Comparison of ENCODE assay signal across 8 cellular contexts in genomic region chr10:68073631-68074403, GRCh38. TPM values are rescaled to one million over a fixed set of nuclear protein-coding genes. Genes with fewer than 3 reads are reported as not detected.
DNase-seq lines count a peak whose midpoint lies in the region; ATAC-seq and TF ChIP-seq lines count a peak whose summit lies in the region.

No MANE protein-coding gene starts in this region.

- POLR2A ChIA-PET in IMR-90 (lab: Charles Lee; ENCODE audit: unreplicated experiment), result no interaction called here

- H2BK5ac ChIP-seq in IMR-90 (ENCODE audit: low read depth, low read length, poor library complexity, severe bottlenecking), result peak overlapping the region; percentile 92

- no peak for TF ChIP-seq CTCF in IMR-90 (conservative IDR thresholded peaks at IDR 0.05; ENCODE audit: low read depth, low read length)
- no peak for TF ChIP-seq CTCF in astrocyte of the spinal cord (IDR thresholded peaks at IDR 0.05; ENCODE audit: low read depth, low read length)
- no peak for TF ChIP-seq CTCF in left lung (IDR thresholded peaks at IDR 0.05)
- TF ChIP-seq CTCF in tibial artery (IDR thresholded peaks at IDR 0.05), result no peak

- DNase-seq in IMR-90 (peak; percentile 31), astrocyte of the spinal cord (ENCODE audit: low read depth, low spot score) (no peak), left lung (no peak), tibial artery (no peak), ecto neural progenitor cell (ENCODE audit: low spot score) (no peak), NCI-H1694 (lab: John Stamatoyannopoulos, UW) (no peak), hypothalamus (lab: John Stamatoyannopoulos, UW) (no peak)

- no peak overlapping the region for H2AK5ac ChIP-seq in IMR-90 (ENCODE audit: low read depth, low read length)

- no peak for ATAC-seq in IMR-90 (ENCODE audit: low read depth)
- ATAC-seq in left lung, result peak; percentile 20

- H3K4ac ChIP-seq in IMR-90 (ENCODE audit: low read depth, low read length), result peak overlapping the region; percentile 71

- peak overlapping the region; percentile 95 for H2AK9ac ChIP-seq in IMR-90 (replicated peaks; ENCODE audit: low read depth, low read length, poor library complexity)

- peak overlapping the region; percentile 89 to 100 (median 96) for H3K27ac ChIP-seq in BLaER1 treated with 17β-estradiol and CSF1 and Interleukin-3, amounts not matched to agents 10 nM and 100 nM
- H3K27ac ChIP-seq in IMR-90 (ENCODE audit: insufficient read depth, low read length) (peak overlapping the region; percentile 98), left lung (peak overlapping the region; percentile 97 to 100), tibial artery (peak overlapping the region; percentile 94 to 99)

- H4K5ac ChIP-seq in IMR-90 (ENCODE audit: low read depth, low read length), result peak overlapping the region; percentile 66; the same call in 1 of the 2 replicates

- dilution Hi-C loops in IMR-90 (cut with HindIII; ENCODE audit: low sequenced_read_pairs, unreplicated experiment), result no loop called here

- H4K8ac ChIP-seq in IMR-90 (ENCODE audit: low read depth in 2 of 2, low read length in 2 of 2), result peak overlapping the region; percentile 67 to 88

- peaks cover 4 to 10% of the 10 kb centered on the region in 2 experiments; a peak in 3 of 4 replicates for H3K79me1 ChIP-seq in IMR-90 (ENCODE audit: low read depth in 1 of 2, low read length in 2 of 2)

- WGBS in IMR-90 (ENCODE audit: extremely low coverage in 2 of 2, insufficient read length in 1 of 2), 2 experiments, result 10% methylated on average over 2 of the region's 10 CpGs; no CpG with 5 or more reads in 1 of the 2 experiments

- peak overlapping the region; percentile 96 for H3K14ac ChIP-seq in IMR-90 (replicated peaks; ENCODE audit: low read depth, low read length)

- peak overlapping the region; percentile 58; the same call in 1 of the 2 replicates for H2BK120ac ChIP-seq in IMR-90 (ENCODE audit: low read depth, low read length)

- no peak overlapping the region for H2BK20ac ChIP-seq in IMR-90 (ENCODE audit: low read depth, low read length)

- H3K4me3 ChIP-seq in BLaER1 treated with 17β-estradiol and CSF1 and Interleukin-3, amounts not matched to agents 10 nM and 100 nM, result peak overlapping the region; percentile 76 to 98 (median 90)
- H3K4me3 ChIP-seq in IMR-90 (ENCODE audit: insufficient read depth, low read depth, low read length), result peak overlapping the region; percentile 92
- H3K4me3 ChIP-seq in astrocyte of the spinal cord (ENCODE audit: low read depth, low read length), result peak overlapping the region; percentile 97
- peak overlapping the region; percentile 82 to 96 for H3K4me3 ChIP-seq in left lung
- peak overlapping the region; percentile 72 to 99 for H3K4me3 ChIP-seq in tibial artery

- peak overlapping the region; percentile 87; the same call in 1 of the 2 replicates for H3K18ac ChIP-seq in IMR-90 (ENCODE audit: low read depth, low read length)

- H3K4me2 ChIP-seq in BLaER1 treated with 17β-estradiol and CSF1 and Interleukin-3, amounts not matched to agents 10 nM and 100 nM, result peak overlapping the region; percentile 67 to 97 (median 84)
- peak overlapping the region; percentile 95 for H3K4me2 ChIP-seq in IMR-90 (ENCODE audit: low read depth, low read length)

- H3K56ac ChIP-seq in IMR-90 (ENCODE audit: extremely low read depth, insufficient read depth, low read length), result peak overlapping the region; percentile 98

- CTCF ChIA-PET in IMR-90 (lab: Yijun Ruan, JAX), result no interaction called here

- peaks cover 17 to 41% (median 30%) of the 10 kb centered on the region in 10 experiments for H3K4me1 ChIP-seq in BLaER1 treated with 17β-estradiol and CSF1 and Interleukin-3, amounts not matched to agents 10 nM and 100 nM
- H3K4me1 ChIP-seq in IMR-90 (ENCODE audit: control insufficient read depth, insufficient read depth, low read length) (peaks cover 4% of the 10 kb centered on the region), left lung (peaks cover 19 to 31% of the 10 kb centered on the region in 2 donors), tibial artery (peaks cover 0 to 49% (median 15%) of the 10 kb centered on the region in 4 donors)

- H3K9ac ChIP-seq in BLaER1 treated with 17β-estradiol and CSF1 and Interleukin-3, amounts not matched to agents 10 nM and 100 nM, result peak overlapping the region; percentile 92 to 100 (median 96)
- peak overlapping the region; percentile 98 for H3K9ac ChIP-seq in IMR-90 (ENCODE audit: low read depth, low read length)

- intact Hi-C loops in IMR-90 (cut with micrococcal nuclease) (loop anchor here (2.0 to 10.0 kb wide), 4 partner anchors 83 to 261 kb away; partner anchors contain the start of genes HNRNPH3, PBLD and SIRT1), left lung (cut with DNase I) (no loop called here), tibial artery (cut with DNase I; ENCODE audit: low total_unique reads) (loop anchor here (10.0 kb wide), 2 partner anchors 189 to 261 kb away; partner anchors contain the start of genes HNRNPH3, PBLD and SIRT1)

- no peaks in the 10 kb centered on the region for H3K27me3 ChIP-seq in BLaER1 treated with 17β-estradiol and CSF1 and Interleukin-3, amounts not matched to agents 10 nM and 100 nM
- H3K27me3 ChIP-seq in IMR-90 (ENCODE audit: control insufficient read depth, insufficient read depth, low read length), result no peaks in the 10 kb centered on the region
- H3K27me3 ChIP-seq in left lung, result no peaks in the 10 kb centered on the region
- H3K27me3 ChIP-seq in tibial artery, result no peaks in the 10 kb centered on the region

- no peaks in the 10 kb centered on the region; a peak in 1 of 22 replicates for H3K9me3 ChIP-seq in BLaER1 treated with 17β-estradiol and CSF1 and Interleukin-3, amounts not matched to agents 10 nM and 100 nM (replicated peaks in 1 of 11)
- no peaks in the 10 kb centered on the region for H3K9me3 ChIP-seq in IMR-90 (ENCODE audit: control insufficient read depth, insufficient read depth, low read length)
- H3K9me3 ChIP-seq in left lung, result no peaks in the 10 kb centered on the region
- H3K9me3 ChIP-seq in tibial artery, result no peaks in the 10 kb centered on the region

- H3K9me1 ChIP-seq in IMR-90 (ENCODE audit: insufficient read depth, low read length), result no peaks in the 10 kb centered on the region

- peak overlapping the region; percentile 95; the same call in 1 of the 2 replicates for H4K91ac ChIP-seq in IMR-90 (ENCODE audit: insufficient read depth, low read depth, low read length)

- TF ChIP-seq RAD21 in IMR-90 (IDR thresholded peaks at IDR 0.05; ENCODE audit: low read length), result no peak

- no peak for TF ChIP-seq POLR2A in IMR-90 (IDR thresholded peaks at IDR 0.05; ENCODE audit: low read depth, low read length)

- peak overlapping the region; percentile 86 for H3K23ac ChIP-seq in IMR-90 (ENCODE audit: low read depth, low read length)

- BruUV-seq in IMR-90 (replicated peaks; lab: Mats Ljungman, UMichigan), result TSS peak; percentile 52

- H3K36me3 ChIP-seq in BLaER1 treated with 17β-estradiol and CSF1 and Interleukin-3, amounts not matched to agents 10 nM and 100 nM, result peaks cover 20 to 40% (median 28%) of the 10 kb centered on the region in 11 experiments; a peak in 21 of 22 replicates
- H3K36me3 ChIP-seq in IMR-90 (ENCODE audit: control insufficient read depth, insufficient read depth, low read length) (peaks cover 6% of the 10 kb centered on the region), left lung (peaks cover 0 to 13% of the 10 kb centered on the region in 2 donors), tibial artery (peaks cover 0 to 11% (median 0%) of the 10 kb centered on the region in 3 donors)

- no peak overlapping the region for H2AFZ ChIP-seq in IMR-90 (replicated peaks; ENCODE audit: low read length, poor library complexity)

- in situ Hi-C loops in IMR-90 (cut with MboI; ENCODE audit: low sequenced_read_pairs), result no loop called here
- in situ Hi-C loops in astrocyte of the spinal cord (cut with HindIII; ENCODE audit: low sequenced_read_pairs), result no loop called here

- 0 out of 3 replicates have a peak overlapping the region, but pooled peaks have one; percentile 3 for H2BK15ac ChIP-seq in IMR-90 (ENCODE audit: low read depth, low read length)

- H4K20me1 ChIP-seq in BLaER1 treated with 17β-estradiol and CSF1 and Interleukin-3, amounts not matched to agents 10 nM and 100 nM, result peaks cover 11 to 56% (median 47%) of the 10 kb centered on the region in 11 experiments; a peak in 20 of 22 replicates
- H4K20me1 ChIP-seq in IMR-90 (ENCODE audit: insufficient read depth, low read length), result peaks cover 21% of the 10 kb centered on the region

TF ChIP-seq in IMR-90, 13 proteins besides CTCF, POLR2A, EP300 and RAD21 (continues in another document):
- TF ChIP-seq MAZ (IDR thresholded peaks at IDR 0.05; ENCODE audit: borderline replicate concordance, low read depth, low read length) (no peak), ELK1 (IDR thresholded peaks at IDR 0.05; ENCODE audit: borderline replicate concordance, low read depth, low read length) (no peak), FOS (IDR thresholded peaks at IDR 0.05; ENCODE audit: low read depth, low read length) (no peak), RCOR1 (IDR thresholded peaks at IDR 0.05; ENCODE audit: insufficient replicate concordance, low read length) (no peak), CEBPB (IDR thresholded peaks at IDR 0.05; ENCODE audit: low read depth, low read length) (no peak), BHLHE40 (IDR thresholded peaks at IDR 0.05; ENCODE audit: low read depth, low read length) (no peak)

RNA-seq across cellular contexts. Expression of gene HERC4, which starts 1.3 kb away (rescaled TPM):
- total RNA-seq in IMR-90 (2012; rRNA removed) (92.8 and 177 TPM in 2 replicates), left lung (10 to 100 TPM; 60.9 to 65.7 TPM)
- 46.1 and 66.6 TPM in 2 replicates for polyA plus RNA-seq in IMR-90 (2012; rRNA removed)
- polyA plus RNA-seq in IMR-90 (2012; cell fraction: cytosol; rRNA removed), result 4.9 and 7.2 TPM in 2 replicates
- polyA plus RNA-seq in IMR-90 (2012; cell fraction: nucleus; rRNA removed; ENCODE audit: low replicate concordance), result 16.7 and 91.2 TPM in 2 replicates

RNA-seq across cellular contexts. Expression of gene MYPN, which starts 35.5 kb away (rescaled TPM):
- total RNA-seq in IMR-90 (2012; rRNA removed), result 12.5 and 13.1 TPM in 2 replicates
- polyA plus RNA-seq in IMR-90 (2012; rRNA removed), result 7.8 and 8.1 TPM in 2 replicates
- polyA plus RNA-seq in IMR-90 (2012; cell fraction: cytosol; rRNA removed), result 2.5 and 4.1 TPM in 2 replicates
- 4.3 and 6.7 TPM in 2 replicates for polyA plus RNA-seq in IMR-90 (2012; cell fraction: nucleus; rRNA removed; ENCODE audit: low replicate concordance)
- under 1 TPM in 1 of 2 donors, not detected in 1; 0.13 TPM for total RNA-seq in left lung

Comparison
In these comparisons a context has a peak if more than half of its experiments do, and no peak if none do; other contexts are left out.
1. RNA of gene MYPN, which starts 35.5 kb away (total RNA-seq): 12.5 to 13.1 TPM in IMR-90; 0.13 TPM in left lung; every median in the first group is over 10 times any median in the second.
2. intact Hi-C loops: an anchor here in IMR-90 (2.0 to 10.0 kb wide) and tibial artery (10.0 kb wide); none called in left lung.
3. Peak in every context shown above with its lines, with median percentiles within 50 percentile points of each other: H3K27ac ChIP-seq and H3K4me3 ChIP-seq.